In the genomic region with DNA sequence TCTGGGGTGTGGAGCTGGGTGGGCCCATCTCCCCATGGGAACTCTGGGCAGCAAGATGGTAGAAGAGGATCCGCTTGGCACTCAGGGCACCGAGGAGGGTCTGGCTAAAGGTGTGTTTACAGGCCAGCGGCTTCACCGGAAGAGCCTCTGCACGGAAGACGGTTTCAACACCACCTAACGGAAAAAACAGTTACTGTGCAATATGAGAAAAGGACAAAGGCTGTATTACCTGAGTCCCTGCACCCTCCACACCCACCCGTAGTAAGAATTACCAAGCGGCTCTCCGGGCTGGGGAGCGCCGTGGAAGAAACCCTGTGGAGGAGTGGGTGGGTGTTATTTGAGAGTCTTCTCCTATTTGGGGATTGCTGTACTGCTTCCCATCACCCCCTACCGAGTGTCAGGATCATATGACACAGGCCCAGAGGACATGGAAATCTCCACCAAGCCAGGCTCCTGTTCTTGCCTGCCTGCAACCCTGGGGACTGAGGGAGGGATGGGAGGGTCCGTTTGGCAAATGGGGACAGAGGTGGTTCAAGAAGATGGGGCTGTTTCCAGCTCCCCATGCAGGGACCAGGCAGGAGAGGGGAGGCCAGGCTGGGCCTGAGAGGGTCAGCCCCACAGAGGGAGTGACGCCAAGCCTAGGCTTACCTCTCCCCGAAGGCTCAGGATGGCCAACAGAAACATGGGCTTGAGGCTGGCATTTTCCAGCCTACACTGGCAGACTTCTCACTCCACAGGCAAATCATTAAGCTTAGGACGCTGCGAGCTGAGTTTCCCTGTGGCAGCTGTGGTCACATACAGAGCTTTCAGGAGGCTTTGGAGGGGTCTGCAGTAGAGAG, we compare ENCODE assay signal across 1 cellular context.
TF ChIP-seq lines count a peak whose summit lies in the region.

No MANE protein-coding gene starts in this region.

TF ChIP-seq in HepG2, 621 proteins besides CTCF, POLR2A, EP300 and RAD21 (continued from another document and continues in another):
- TF ChIP-seq, protein P1, sequence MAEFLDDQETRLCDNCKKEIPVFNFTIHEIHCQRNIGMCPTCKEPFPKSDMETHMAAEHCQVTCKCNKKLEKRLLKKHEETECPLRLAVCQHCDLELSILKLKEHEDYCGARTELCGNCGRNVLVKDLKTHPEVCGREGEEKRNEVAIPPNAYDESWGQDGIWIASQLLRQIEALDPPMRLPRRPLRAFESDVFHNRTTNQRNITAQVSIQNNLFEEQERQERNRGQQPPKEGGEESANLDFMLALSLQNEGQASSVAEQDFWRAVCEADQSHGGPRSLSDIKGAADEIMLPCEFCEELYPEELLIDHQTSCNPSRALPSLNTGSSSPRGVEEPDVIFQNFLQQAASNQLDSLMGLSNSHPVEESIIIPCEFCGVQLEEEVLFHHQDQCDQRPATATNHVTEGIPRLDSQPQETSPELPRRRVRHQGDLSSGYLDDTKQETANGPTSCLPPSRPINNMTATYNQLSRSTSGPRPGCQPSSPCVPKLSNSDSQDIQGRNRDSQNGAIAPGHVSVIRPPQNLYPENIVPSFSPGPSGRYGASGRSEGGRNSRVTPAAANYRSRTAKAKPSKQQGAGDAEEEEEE (CRISPR knock-in tag; IDR thresholded peaks at IDR 0.05; ENCODE audit: borderline replicate concordance), result no peak
- TF ChIP-seq, protein P2, sequence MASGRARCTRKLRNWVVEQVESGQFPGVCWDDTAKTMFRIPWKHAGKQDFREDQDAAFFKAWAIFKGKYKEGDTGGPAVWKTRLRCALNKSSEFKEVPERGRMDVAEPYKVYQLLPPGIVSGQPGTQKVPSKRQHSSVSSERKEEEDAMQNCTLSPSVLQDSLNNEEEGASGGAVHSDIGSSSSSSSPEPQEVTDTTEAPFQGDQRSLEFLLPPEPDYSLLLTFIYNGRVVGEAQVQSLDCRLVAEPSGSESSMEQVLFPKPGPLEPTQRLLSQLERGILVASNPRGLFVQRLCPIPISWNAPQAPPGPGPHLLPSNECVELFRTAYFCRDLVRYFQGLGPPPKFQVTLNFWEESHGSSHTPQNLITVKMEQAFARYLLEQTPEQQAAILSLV (CRISPR knock-in tag; IDR thresholded peaks at IDR 0.05; ENCODE audit: borderline replicate concordance), result 0 out of 2 replicates have a peak, but pooled peaks have one; percentile 24
- TF ChIP-seq, protein P3, sequence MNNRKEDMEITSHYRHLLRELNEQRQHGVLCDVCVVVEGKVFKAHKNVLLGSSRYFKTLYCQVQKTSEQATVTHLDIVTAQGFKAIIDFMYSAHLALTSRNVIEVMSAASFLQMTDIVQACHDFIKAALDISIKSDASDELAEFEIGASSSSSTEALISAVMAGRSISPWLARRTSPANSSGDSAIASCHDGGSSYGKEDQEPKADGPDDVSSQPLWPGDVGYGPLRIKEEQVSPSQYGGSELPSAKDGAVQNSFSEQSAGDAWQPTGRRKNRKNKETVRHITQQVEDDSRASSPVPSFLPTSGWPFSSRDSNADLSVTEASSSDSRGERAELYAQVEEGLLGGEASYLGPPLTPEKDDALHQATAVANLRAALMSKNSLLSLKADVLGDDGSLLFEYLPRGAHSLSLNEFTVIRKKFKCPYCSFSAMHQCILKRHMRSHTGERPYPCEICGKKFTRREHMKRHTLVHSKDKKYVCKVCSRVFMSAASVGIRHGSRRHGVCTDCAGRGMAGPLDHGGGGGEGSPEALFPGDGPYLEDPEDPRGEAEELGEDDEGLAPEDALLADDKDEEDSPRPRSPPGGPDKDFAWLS (CRISPR knock-in tag; IDR thresholded peaks at IDR 0.05; ENCODE audit: borderline replicate concordance), result no peak
- TF ChIP-seq BORCS8-MEF2B (CRISPR knock-in tag; IDR thresholded peaks at IDR 0.05) (no peak), ZNF160 (CRISPR knock-in tag; IDR thresholded peaks at IDR 0.05) (no peak), GATA4 (IDR thresholded peaks at IDR 0.05; ENCODE audit: borderline replicate concordance, low read depth) (0 out of 2 replicates have a peak, but pooled peaks have one; percentile 60), KLF6 (CRISPR knock-in tag; IDR thresholded peaks at IDR 0.05) (no peak; the same call in 1 of the 2 replicates), DNMT3B (CRISPR knock-in tag; conservative IDR thresholded peaks at IDR 0.05) (no peak), ZNF674 (CRISPR knock-in tag; IDR thresholded peaks at IDR 0.05; ENCODE audit: low read depth) (no peak), SMAD9 (CRISPR knock-in tag; IDR thresholded peaks at IDR 0.05) (no peak), NAIF1 (CRISPR knock-in tag; IDR thresholded peaks at IDR 0.05; ENCODE audit: borderline replicate concordance) (no peak), GPN1 (CRISPR knock-in tag; IDR thresholded peaks at IDR 0.05; ENCODE audit: borderline replicate concordance) (no peak), ZNF235 (CRISPR knock-in tag; IDR thresholded peaks at IDR 0.05; ENCODE audit: borderline replicate concordance) (no peak), YEATS4 (CRISPR knock-in tag; IDR thresholded peaks at IDR 0.05; ENCODE audit: borderline replicate concordance) (no peak), ZNF10 (CRISPR knock-in tag; IDR thresholded peaks at IDR 0.05; ENCODE audit: borderline replicate concordance, low read depth) (no peak), HOXA9 (CRISPR knock-in tag; IDR thresholded peaks at IDR 0.05; ENCODE audit: borderline replicate concordance) (no peak), TSC22D2 (CRISPR knock-in tag; IDR thresholded peaks at IDR 0.05; ENCODE audit: borderline replicate concordance) (no peak), REL (CRISPR knock-in tag; conservative IDR thresholded peaks at IDR 0.05) (no peak), ZBTB42 (CRISPR knock-in tag; IDR thresholded peaks at IDR 0.05) (no peak), RFXAP (CRISPR knock-in tag; IDR thresholded peaks at IDR 0.05; ENCODE audit: borderline replicate concordance) (0 out of 2 replicates have a peak, but pooled peaks have one; percentile 29), SIN3A (IDR thresholded peaks at IDR 0.05; ENCODE audit: borderline replicate concordance, low read depth, low read length) (no peak), STAG1 (CRISPR knock-in tag; IDR thresholded peaks at IDR 0.05) (peak; percentile 23; the same call in 1 of the 2 replicates), KDM4B (CRISPR knock-in tag; IDR thresholded peaks at IDR 0.05) (no peak), ZSCAN12 (CRISPR knock-in tag; IDR thresholded peaks at IDR 0.05) (no peak), ZNF749 (CRISPR knock-in tag; IDR thresholded peaks at IDR 0.05; ENCODE audit: borderline replicate concordance) (no peak), SAP130 (CRISPR knock-in tag; IDR thresholded peaks at IDR 0.05; ENCODE audit: low read depth) (peak; percentile 65), ARHGAP35 (CRISPR knock-in tag; IDR thresholded peaks at IDR 0.05; ENCODE audit: borderline replicate concordance) (no peak), POLR2AphosphoS5 (IDR thresholded peaks at IDR 0.05; ENCODE audit: low read depth, low read length) (no peak), ZNF839 (CRISPR knock-in tag; IDR thresholded peaks at IDR 0.05; ENCODE audit: borderline replicate concordance) (no peak), ZNF572 (CRISPR knock-in tag; IDR thresholded peaks at IDR 0.05) (no peak), MIER2 (CRISPR knock-in tag; IDR thresholded peaks at IDR 0.05) (no peak), ZNF557 (CRISPR knock-in tag; IDR thresholded peaks at IDR 0.05) (0 out of 2 replicates have a peak, but pooled peaks have one; percentile 52), POLR2G (IDR thresholded peaks at IDR 0.05; ENCODE audit: low read depth, low read length) (0 out of 2 replicates have a peak, but pooled peaks have one; percentile 46), KAT8 (CRISPR knock-in tag; IDR thresholded peaks at IDR 0.05) (peak; percentile 38; the same call in 1 of the 2 replicates), ELF1 (CRISPR knock-in tag; IDR thresholded peaks at IDR 0.05) (peak; percentile 73), AHR (CRISPR knock-in tag; IDR thresholded peaks at IDR 0.05) (0 out of 2 replicates have a peak, but pooled peaks have one; percentile 41)
- TF ChIP-seq, protein P4, sequence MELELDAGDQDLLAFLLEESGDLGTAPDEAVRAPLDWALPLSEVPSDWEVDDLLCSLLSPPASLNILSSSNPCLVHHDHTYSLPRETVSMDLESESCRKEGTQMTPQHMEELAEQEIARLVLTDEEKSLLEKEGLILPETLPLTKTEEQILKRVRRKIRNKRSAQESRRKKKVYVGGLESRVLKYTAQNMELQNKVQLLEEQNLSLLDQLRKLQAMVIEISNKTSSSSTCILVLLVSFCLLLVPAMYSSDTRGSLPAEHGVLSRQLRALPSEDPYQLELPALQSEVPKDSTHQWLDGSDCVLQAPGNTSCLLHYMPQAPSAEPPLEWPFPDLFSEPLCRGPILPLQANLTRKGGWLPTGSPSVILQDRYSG (CRISPR knock-in tag; IDR thresholded peaks at IDR 0.05), result no peak
- TF ChIP-seq, protein P5, sequence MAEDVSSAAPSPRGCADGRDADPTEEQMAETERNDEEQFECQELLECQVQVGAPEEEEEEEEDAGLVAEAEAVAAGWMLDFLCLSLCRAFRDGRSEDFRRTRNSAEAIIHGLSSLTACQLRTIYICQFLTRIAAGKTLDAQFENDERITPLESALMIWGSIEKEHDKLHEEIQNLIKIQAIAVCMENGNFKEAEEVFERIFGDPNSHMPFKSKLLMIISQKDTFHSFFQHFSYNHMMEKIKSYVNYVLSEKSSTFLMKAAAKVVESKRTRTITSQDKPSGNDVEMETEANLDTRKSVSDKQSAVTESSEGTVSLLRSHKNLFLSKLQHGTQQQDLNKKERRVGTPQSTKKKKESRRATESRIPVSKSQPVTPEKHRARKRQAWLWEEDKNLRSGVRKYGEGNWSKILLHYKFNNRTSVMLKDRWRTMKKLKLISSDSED (CRISPR knock-in tag; IDR thresholded peaks at IDR 0.05), result no peak
- TF ChIP-seq, protein P6, sequence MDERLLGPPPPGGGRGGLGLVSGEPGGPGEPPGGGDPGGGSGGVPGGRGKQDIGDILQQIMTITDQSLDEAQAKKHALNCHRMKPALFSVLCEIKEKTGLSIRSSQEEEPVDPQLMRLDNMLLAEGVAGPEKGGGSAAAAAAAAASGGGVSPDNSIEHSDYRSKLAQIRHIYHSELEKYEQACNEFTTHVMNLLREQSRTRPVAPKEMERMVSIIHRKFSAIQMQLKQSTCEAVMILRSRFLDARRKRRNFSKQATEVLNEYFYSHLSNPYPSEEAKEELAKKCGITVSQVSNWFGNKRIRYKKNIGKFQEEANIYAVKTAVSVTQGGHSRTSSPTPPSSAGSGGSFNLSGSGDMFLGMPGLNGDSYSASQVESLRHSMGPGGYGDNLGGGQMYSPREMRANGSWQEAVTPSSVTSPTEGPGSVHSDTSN (CRISPR knock-in tag; IDR thresholded peaks at IDR 0.05), result no peak
- TF ChIP-seq, protein P7, sequence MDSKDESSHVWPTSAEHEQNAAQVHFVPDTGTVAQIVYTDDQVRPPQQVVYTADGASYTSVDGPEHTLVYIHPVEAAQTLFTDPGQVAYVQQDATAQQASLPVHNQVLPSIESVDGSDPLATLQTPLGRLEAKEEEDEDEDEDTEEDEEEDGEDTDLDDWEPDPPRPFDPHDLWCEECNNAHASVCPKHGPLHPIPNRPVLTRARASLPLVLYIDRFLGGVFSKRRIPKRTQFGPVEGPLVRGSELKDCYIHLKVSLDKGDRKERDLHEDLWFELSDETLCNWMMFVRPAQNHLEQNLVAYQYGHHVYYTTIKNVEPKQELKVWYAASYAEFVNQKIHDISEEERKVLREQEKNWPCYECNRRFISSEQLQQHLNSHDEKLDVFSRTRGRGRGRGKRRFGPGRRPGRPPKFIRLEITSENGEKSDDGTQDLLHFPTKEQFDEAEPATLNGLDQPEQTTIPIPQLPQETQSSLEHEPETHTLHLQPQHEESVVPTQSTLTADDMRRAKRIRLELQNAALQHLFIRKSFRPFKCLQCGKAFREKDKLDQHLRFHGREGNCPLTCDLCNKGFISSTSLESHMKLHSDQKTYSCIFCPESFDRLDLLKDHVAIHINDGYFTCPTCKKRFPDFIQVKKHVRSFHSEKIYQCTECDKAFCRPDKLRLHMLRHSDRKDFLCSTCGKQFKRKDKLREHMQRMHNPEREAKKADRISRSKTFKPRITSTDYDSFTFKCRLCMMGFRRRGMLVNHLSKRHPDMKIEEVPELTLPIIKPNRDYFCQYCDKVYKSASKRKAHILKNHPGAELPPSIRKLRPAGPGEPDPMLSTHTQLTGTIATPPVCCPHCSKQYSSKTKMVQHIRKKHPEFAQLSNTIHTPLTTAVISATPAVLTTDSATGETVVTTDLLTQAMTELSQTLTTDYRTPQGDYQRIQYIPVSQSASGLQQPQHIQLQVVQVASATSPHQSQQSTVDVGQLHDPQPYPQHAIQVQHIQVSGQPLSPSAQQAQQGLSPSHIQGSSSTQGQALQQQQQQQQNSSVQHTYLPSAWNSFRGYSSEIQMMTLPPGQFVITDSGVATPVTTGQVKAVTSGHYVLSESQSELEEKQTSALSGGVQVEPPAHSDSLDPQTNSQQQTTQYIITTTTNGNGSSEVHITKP (CRISPR knock-in tag; IDR thresholded peaks at IDR 0.05; ENCODE audit: low read depth), result no peak
- TF ChIP-seq, protein P8, sequence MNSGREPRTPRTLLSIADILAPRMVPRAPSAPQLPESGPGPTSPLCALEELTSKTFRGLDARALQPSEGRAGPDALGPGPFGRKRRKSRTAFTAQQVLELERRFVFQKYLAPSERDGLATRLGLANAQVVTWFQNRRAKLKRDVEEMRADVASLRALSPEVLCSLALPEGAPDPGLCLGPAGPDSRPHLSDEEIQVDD (CRISPR knock-in tag; IDR thresholded peaks at IDR 0.05; ENCODE audit: borderline replicate concordance), result no peak
- TF ChIP-seq, protein P9, sequence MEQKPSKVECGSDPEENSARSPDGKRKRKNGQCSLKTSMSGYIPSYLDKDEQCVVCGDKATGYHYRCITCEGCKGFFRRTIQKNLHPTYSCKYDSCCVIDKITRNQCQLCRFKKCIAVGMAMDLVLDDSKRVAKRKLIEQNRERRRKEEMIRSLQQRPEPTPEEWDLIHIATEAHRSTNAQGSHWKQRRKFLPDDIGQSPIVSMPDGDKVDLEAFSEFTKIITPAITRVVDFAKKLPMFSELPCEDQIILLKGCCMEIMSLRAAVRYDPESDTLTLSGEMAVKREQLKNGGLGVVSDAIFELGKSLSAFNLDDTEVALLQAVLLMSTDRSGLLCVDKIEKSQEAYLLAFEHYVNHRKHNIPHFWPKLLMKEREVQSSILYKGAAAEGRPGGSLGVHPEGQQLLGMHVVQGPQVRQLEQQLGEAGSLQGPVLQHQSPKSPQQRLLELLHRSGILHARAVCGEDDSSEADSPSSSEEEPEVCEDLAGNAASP (CRISPR knock-in tag; IDR thresholded peaks at IDR 0.05; ENCODE audit: borderline replicate concordance), result peak; percentile 50; the same call in 1 of the 2 replicates
- TF ChIP-seq, protein P10, sequence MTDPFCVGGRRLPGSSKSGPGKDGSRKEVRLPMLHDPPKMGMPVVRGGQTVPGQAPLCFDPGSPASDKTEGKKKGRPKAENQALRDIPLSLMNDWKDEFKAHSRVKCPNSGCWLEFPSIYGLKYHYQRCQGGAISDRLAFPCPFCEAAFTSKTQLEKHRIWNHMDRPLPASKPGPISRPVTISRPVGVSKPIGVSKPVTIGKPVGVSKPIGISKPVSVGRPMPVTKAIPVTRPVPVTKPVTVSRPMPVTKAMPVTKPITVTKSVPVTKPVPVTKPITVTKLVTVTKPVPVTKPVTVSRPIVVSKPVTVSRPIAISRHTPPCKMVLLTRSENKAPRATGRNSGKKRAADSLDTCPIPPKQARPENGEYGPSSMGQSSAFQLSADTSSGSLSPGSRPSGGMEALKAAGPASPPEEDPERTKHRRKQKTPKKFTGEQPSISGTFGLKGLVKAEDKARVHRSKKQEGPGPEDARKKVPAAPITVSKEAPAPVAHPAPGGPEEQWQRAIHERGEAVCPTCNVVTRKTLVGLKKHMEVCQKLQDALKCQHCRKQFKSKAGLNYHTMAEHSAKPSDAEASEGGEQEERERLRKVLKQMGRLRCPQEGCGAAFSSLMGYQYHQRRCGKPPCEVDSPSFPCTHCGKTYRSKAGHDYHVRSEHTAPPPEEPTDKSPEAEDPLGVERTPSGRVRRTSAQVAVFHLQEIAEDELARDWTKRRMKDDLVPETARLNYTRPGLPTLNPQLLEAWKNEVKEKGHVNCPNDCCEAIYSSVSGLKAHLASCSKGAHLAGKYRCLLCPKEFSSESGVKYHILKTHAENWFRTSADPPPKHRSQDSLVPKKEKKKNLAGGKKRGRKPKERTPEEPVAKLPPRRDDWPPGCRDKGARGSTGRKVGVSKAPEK (CRISPR knock-in tag; IDR thresholded peaks at IDR 0.05; ENCODE audit: borderline replicate concordance), result peak; percentile 89; the same call in 1 of the 2 replicates
